Comparison of ENCODE assay signal across 9 cellular contexts in the genomic region with DNA sequence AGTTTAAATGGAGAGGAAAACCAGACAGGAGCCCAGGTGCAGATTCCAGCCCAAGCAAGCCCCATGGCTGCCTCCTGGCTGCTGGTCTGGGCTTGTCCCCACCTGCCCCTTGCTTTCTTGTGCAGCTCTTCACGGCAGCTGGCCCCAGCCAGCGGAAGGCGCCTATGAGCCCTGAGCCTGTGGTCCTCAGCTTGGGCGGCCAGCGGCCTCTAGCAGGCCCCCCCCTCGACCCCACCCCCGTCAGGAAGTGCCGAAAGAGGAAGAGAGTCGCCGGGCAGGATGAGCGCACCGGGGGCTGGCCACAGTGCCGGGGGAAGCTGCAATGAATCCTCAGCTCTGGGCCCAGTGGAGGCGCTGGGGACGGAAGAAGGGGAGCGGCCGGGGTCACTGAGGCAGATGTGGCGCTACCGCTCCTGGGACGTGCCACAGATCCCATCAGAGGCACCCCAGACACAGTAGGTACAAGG. TPM values are rescaled to one million over a fixed set of nuclear protein-coding genes. Genes with fewer than 3 reads are reported as not detected.
DNase-seq lines count a peak whose midpoint lies in the region; ATAC-seq and TF ChIP-seq lines count a peak whose summit lies in the region.
"Had no signal": no experiment of that assay in that cellular context is flagged by ENCODE, and none has a peak within 500 bp of the region (broad histone marks: within the 10 kb centered on the region; RNA-seq: fewer than 3 reads in every experiment).

No MANE protein-coding gene starts in this region.

- peak overlapping the region; percentile 51 to 93 (median 84) for H3K27ac ChIP-seq in heart left ventricle

- H3K27me3 Mint-ChIP-seq in T-helper 2 cell treated with Interferon-gamma antibody and Interleukin-4, amounts not matched to agents 5 μg/mL and 100 μg/mL, for 36 hours (ENCODE audit: low read depth) = peaks cover 6% of the 10 kb centered on the region

- peak overlapping the region; percentile 22 to 93 (median 62) for H3K4me3 ChIP-seq in heart left ventricle

- intact Hi-C loops in heart left ventricle (cut with DNase I) = no loop called here

- peak in 4 of 12 donors; percentile 5 to 41 (median 22) for TF ChIP-seq CTCF in heart left ventricle (IDR thresholded peaks at IDR 0.05)
- TF ChIP-seq CTCF in omental fat pad (IDR thresholded peaks at IDR 0.05) = no peak

- no peaks in the 10 kb centered on the region for H3K36me3 ChIP-seq in heart left ventricle

- peaks cover 0 to 77% (median 47%) of the 10 kb centered on the region in 12 donors for H3K4me1 ChIP-seq in heart left ventricle

- peak; percentile 8 to 69 (median 28) for ATAC-seq in heart left ventricle
- ATAC-seq in omental fat pad (ENCODE audit: low FRiP score) = no peak

- TF ChIP-seq POLR2A in heart left ventricle (IDR thresholded peaks at IDR 0.05) = peak in 1 of 2 donors; percentile 60

- 46 to 72% (median 54%) methylated on average over 12 to 20 of the region's 20 CpGs for WGBS in heart left ventricle, 4 donors

- H3K4me3 Mint-ChIP-seq in T-helper 2 cell treated with Interferon-gamma antibody and Interleukin-4, amounts not matched to agents 5 μg/mL and 100 μg/mL, for 36 hours = peak overlapping the region; percentile 89

- DNase-seq in activated CD8-positive, alpha-beta memory T cell treated with anti-CD3 and anti-CD28 coated beads for 24 hours = peak; percentile 65
- no peak for DNase-seq in activated CD8-positive, alpha-beta memory T cell treated with anti-CD3 and anti-CD28 coated beads, Interleukin-2, amount 50 U/mL, for 4 hours
- DNase-seq in T-helper 2 cell treated with Interferon-gamma antibody and Interleukin-4, amounts not matched to agents 5 μg/mL and 100 μg/mL, for 36 hours (ENCODE audit: low spot score) = no peak
- DNase-seq in heart left ventricle (peak; percentile 78 to 87 (median 82)), omental fat pad (ENCODE audit: low spot score) (no peak), A172 (ENCODE audit: low spot score) (no peak)
- peak; percentile 42 for DNase-seq in stimulated activated CD8-positive, alpha-beta memory T cell treated with anti-CD3 and anti-CD28 coated beads, Interleukin-4, amount 100 ng/mL, for 48 hours
- DNase-seq in activated CD4-positive, CD25-positive, alpha-beta regulatory T cell treated with anti-CD3 and anti-CD28 coated beads, Interleukin-2, amount 50 U/mL, for 72 hours = no peak
- DNase-seq: DND-41 had no signal

- H3K27me3 ChIP-seq in heart left ventricle = no peaks in the 10 kb centered on the region

- H3K36me3 Mint-ChIP-seq in T-helper 2 cell treated with Interferon-gamma antibody and Interleukin-4, amounts not matched to agents 5 μg/mL and 100 μg/mL, for 36 hours (ENCODE audit: low read depth) = peaks cover 18% of the 10 kb centered on the region

- H3K4me1 Mint-ChIP-seq in T-helper 2 cell treated with Interferon-gamma antibody and Interleukin-4, amounts not matched to agents 5 μg/mL and 100 μg/mL, for 36 hours (ENCODE audit: low read depth) = peaks cover 64% of the 10 kb centered on the region

- no peaks in the 10 kb centered on the region for H3K9me3 Mint-ChIP-seq in T-helper 2 cell treated with Interferon-gamma antibody and Interleukin-4, amounts not matched to agents 5 μg/mL and 100 μg/mL, for 36 hours

- peak overlapping the region; percentile 60 for H3K27ac Mint-ChIP-seq in T-helper 2 cell treated with Interferon-gamma antibody and Interleukin-4, amounts not matched to agents 5 μg/mL and 100 μg/mL, for 36 hours

- H3K9me3 ChIP-seq in heart left ventricle = no peaks in the 10 kb centered on the region

RNA-seq across cellular contexts. Expression of gene DGKZ, which starts 2.1 kb away (rescaled TPM):
- total RNA-seq in heart left ventricle (100 to 1,000 TPM in 1 of 9 donors, 10 to 100 TPM in 8; 57.9 to 114 (median 62.5) TPM), omental fat pad (10 to 100 TPM; 29.2 to 79.4 (median 63.3) TPM)
- polyA plus RNA-seq in heart left ventricle = 10 to 100 TPM; 41.7 to 59.5 TPM
- total RNA-seq in A172 (2014; rRNA removed; shearing (Covaris generic)) = 88.1 and 89.0 TPM in 2 replicates

RNA-seq across cellular contexts. Expression of gene MDK, which starts 36.3 kb away (rescaled TPM):
- total RNA-seq in heart left ventricle = 10 to 100 TPM in 3 of 9 donors, 1 to 10 TPM in 6; 1.9 to 26.5 (median 7.9) TPM
- 1 to 10 TPM; 2.3 to 4.8 TPM for polyA plus RNA-seq in heart left ventricle
- 10 to 100 TPM; 11.7 to 18.1 (median 15.2) TPM for total RNA-seq in omental fat pad
- 8.9 and 13.3 TPM in 2 replicates for total RNA-seq in A172 (2014; rRNA removed; shearing (Covaris generic))

RNA-seq across cellular contexts. Expression of gene CHRM4, which starts 46.4 kb away (rescaled TPM):
- under 1 TPM in 3 of 9 donors, not detected in 6; 0.15 to 0.27 (median 0.20) TPM for total RNA-seq in heart left ventricle
- under 1 TPM in 1 of 2 donors, not detected in 1; 0.08 TPM for polyA plus RNA-seq in heart left ventricle
- under 1 TPM in 2 of 4 donors, not detected in 2; 0.63 to 0.74 TPM for total RNA-seq in omental fat pad
- total RNA-seq in A172 (2014; rRNA removed; shearing (Covaris generic)) = 4.0 and 5.5 TPM in 2 replicates

Comparison
In these comparisons a context has a peak if more than half of its experiments do, and no peak if none do; other contexts are left out.
1. DNase-seq: peak in activated CD8-positive, alpha-beta memory T cell treated with anti-CD3 and anti-CD28 coated beads for 24 hours (single experiment), heart left ventricle (5 of 5) and stimulated activated CD8-positive, alpha-beta memory T cell treated with anti-CD3 and anti-CD28 coated beads, Interleukin-4, amount 100 ng/mL, for 48 hours (single experiment); none in activated CD8-positive, alpha-beta memory T cell treated with anti-CD3 and anti-CD28 coated beads, Interleukin-2, amount 50 U/mL, for 4 hours (single experiment), T-helper 2 cell treated with Interferon-gamma antibody and Interleukin-4, amounts not matched to agents 5 μg/mL and 100 μg/mL, for 36 hours (single experiment), omental fat pad (single experiment), A172 (single experiment) and activated CD4-positive, CD25-positive, alpha-beta regulatory T cell treated with anti-CD3 and anti-CD28 coated beads, Interleukin-2, amount 50 U/mL, for 72 hours (single experiment).